ENCODE assay signal across 1 cellular context in genomic region chr1:220430059-220430458, GRCh38.
TF ChIP-seq lines count a peak whose summit lies in the region.

No MANE protein-coding gene starts in this region.

TF ChIP-seq in SK-N-SH treated with all-trans-retinoic acid at 6 μM for 48 hours, 23 proteins besides CTCF, POLR2A, EP300 and RAD21 (continued from another document):
- TF ChIP-seq TSHZ2 (CRISPR knock-in tag; IDR thresholded peaks at IDR 0.05): no peak
- no peak for TF ChIP-seq CSRNP3 (CRISPR knock-in tag; IDR thresholded peaks at IDR 0.05)
